12 cellular contexts compared by ENCODE assay signal in genomic region chr6:123986938-123987337, GRCh38.
"Had no signal": no experiment of that assay in that cellular context is flagged by ENCODE, and none has a peak within 500 bp of the region (broad histone marks: within the 10 kb centered on the region; RNA-seq: fewer than 3 reads in every experiment).

No MANE protein-coding gene starts in this region.

- DNase-seq: activated CD4-positive, alpha-beta memory T cell treated with anti-CD3 and anti-CD28 coated beads for 36 hours; activated naive CD4-positive, alpha-beta T cell; activated T-cell treated with anti-CD3 and anti-CD28 coated beads, Interleukin-2, amount 50 U/mL, for 4 hours; dorsolateral prefrontal cortex; hippocampal formation; nephron progenitor cell; stimulated activated CD4-positive, alpha-beta T cell treated with anti-CD3 and anti-CD28 coated beads, Interleukin-12 subunit alpha, Interleukin-12 subunit beta, amount 100 ng/mL, for 4 hours; stimulated activated naive CD4-positive, alpha-beta T cell; trophoblast cell had no signal

- H3K9me3 ChIP-seq: ascending aorta had no signal

- H3K36me3 ChIP-seq: ascending aorta had no signal

- H3K27me3 ChIP-seq: ascending aorta, dorsolateral prefrontal cortex had no signal

- ATAC-seq: activated T-cell treated with anti-CD3 and anti-CD28 coated beads, Interleukin-2, amount 50 U/mL, for 4 hours; esophagus mucosa; sciatic nerve had no signal

- H3K4me3 ChIP-seq: ascending aorta, dorsolateral prefrontal cortex had no signal
